1 cellular context compared by ENCODE assay signal in genomic region chr1:20641986-20642385, GRCh38.
TF ChIP-seq lines count a peak whose summit lies in the region.

No MANE protein-coding gene starts in this region.

TF ChIP-seq in GM23338, 12 proteins besides CTCF, POLR2A, EP300 and RAD21 (continued from another document):
- TF ChIP-seq ZNF462 (CRISPR knock-in tag; IDR thresholded peaks at IDR 0.05) (no peak), ETS1 (IDR thresholded peaks at IDR 0.05) (no peak), ZNF114 (CRISPR knock-in tag; IDR thresholded peaks at IDR 0.05) (no peak), ZNF331 (CRISPR knock-in tag; IDR thresholded peaks at IDR 0.05; ENCODE audit: low read depth) (no peak), POLR2AphosphoS5 (IDR thresholded peaks at IDR 0.05; ENCODE audit: low read depth) (no peak), CREB1 (CRISPR knock-in tag; IDR thresholded peaks at IDR 0.05; ENCODE audit: low read depth) (no peak)
